In the genomic region with DNA sequence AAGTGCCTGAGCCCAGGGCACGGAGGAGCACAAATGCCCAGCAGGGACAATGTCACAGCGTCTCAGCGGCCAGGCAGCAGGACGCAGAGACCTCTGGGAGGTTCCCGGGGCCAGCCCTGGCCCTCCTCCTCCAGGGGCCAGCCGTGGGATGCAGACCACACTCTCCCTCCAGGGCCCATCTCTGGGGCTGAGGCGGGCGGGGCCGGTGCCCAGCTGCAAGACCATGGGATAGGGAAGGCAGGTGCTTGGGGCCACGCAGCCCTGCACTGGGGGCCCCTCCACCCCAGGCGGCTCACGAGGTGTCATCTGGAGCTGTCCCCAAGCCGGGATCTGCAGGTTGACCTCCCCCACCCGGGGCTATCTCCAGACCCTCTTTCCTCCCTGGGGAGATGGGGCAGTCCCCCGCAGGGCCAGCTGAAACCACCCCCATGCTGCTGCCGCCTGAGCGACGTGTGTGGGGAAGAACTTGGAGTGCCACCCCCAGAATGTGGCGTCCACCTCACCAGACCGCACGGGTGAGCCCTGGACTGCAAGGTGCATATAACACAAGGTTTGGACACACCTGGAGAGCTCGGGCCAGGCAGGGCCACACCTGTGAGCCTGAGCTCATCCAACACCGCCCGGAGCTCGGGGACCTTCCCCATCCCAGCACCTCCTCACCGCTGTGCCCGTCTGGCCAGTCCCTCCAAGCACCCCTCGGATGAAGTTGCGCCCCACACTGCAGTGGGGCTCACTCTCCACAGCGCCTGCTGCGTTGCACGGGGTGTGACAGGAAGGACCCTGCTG, we compare ENCODE assay signal across 26 cellular contexts. TPM values are rescaled to one million over a fixed set of nuclear protein-coding genes. Genes with fewer than 3 reads are reported as not detected.
DNase-seq lines count a peak whose midpoint lies in the region; ATAC-seq, FAIRE-seq and TF ChIP-seq lines count a peak whose summit lies in the region.
"Had no signal": no experiment of that assay in that cellular context is flagged by ENCODE, and none has a peak within 500 bp of the region (broad histone marks: within the 10 kb centered on the region; RNA-seq: fewer than 3 reads in every experiment).

No MANE protein-coding gene starts in this region.

- BruUV-seq in A673 (replicated peaks; lab: Mats Ljungman, UMichigan): no TSS peak

- ATAC-seq in memory B cell (ENCODE audit: low read depth): no peak
- no peak for ATAC-seq in HG03565 (IDR thresholded peaks at IDR 0.05; ENCODE audit: unreplicated experiment)
- ATAC-seq in HG02678 (IDR thresholded peaks at IDR 0.05; ENCODE audit: unreplicated experiment): no peak
- ATAC-seq: naive thymus-derived CD4-positive, alpha-beta T cell; PC-3 had no signal

- no peak overlapping the region for H3K4me2 ChIP-seq in H1 (ENCODE audit: insufficient read depth in 1 of 2, low read depth in 2 of 2, low read length in 2 of 2)
- H3K4me2 ChIP-seq: KMS-11, SK-N-SH had no signal

- no peaks in the 10 kb centered on the region; a peak in 1 of 4 replicates for H3K79me2 ChIP-seq in H1 (ENCODE audit: control insufficient read depth in 1 of 2, insufficient read depth in 2 of 2, low read length in 2 of 2)

- H3K4ac ChIP-seq in H1 (replicated peaks; ENCODE audit: insufficient read length, low read depth, low read length): no peak overlapping the region

- H3K9me3 Mint-ChIP-seq in memory B cell: no peaks in the 10 kb centered on the region
- H3K9me3 Mint-ChIP-seq: CD4-positive, alpha-beta T cell; immature natural killer cell; naive thymus-derived CD4-positive, alpha-beta T cell had no signal

- H2BK120ac ChIP-seq in H1 (replicated peaks; ENCODE audit: low read depth, low read length): no peak overlapping the region

- no peaks in the 10 kb centered on the region; the same call in 1 of the 2 replicates for H3K79me1 ChIP-seq in H1 (ENCODE audit: low read depth, low read length)

- no peak for TF ChIP-seq CTCF in A673 (conservative IDR thresholded peaks at IDR 0.05; ENCODE audit: low read depth, low read length)
- no peak for TF ChIP-seq CTCF in H1 (IDR thresholded peaks at IDR 0.05; ENCODE audit: control extremely low read depth in 1 of 3, insufficient read depth in 1 of 3, low read depth in 1 of 3, low read length in 3 of 3)
- TF ChIP-seq CTCF in GM20000 (IDR thresholded peaks at IDR 0.05; ENCODE audit: extremely low read depth, missing control alignments): no peak

- peak overlapping the region; percentile 34 for H3K27ac ChIP-seq in A673 (ENCODE audit: low read depth, low read length, poor library complexity, severe bottlenecking)
- H3K27ac ChIP-seq in H1 (ENCODE audit: low read depth, low read length): no peak overlapping the region
- H3K27ac ChIP-seq: KMS-11, prostate gland, thoracic aorta had no signal

- no peaks in the 10 kb centered on the region for H3K36me3 Mint-ChIP-seq in memory B cell
- H3K36me3 Mint-ChIP-seq: immature natural killer cell; naive thymus-derived CD4-positive, alpha-beta T cell had no signal

- no peak overlapping the region for H3K14ac ChIP-seq in H1 (ENCODE audit: insufficient read length)

- H3K36me3 ChIP-seq in A673 (ENCODE audit: insufficient read depth, low read length, poor library complexity, severe bottlenecking): no peaks in the 10 kb centered on the region
- no peaks in the 10 kb centered on the region for H3K36me3 ChIP-seq in H1 (ENCODE audit: control insufficient read depth in 2 of 4, insufficient read depth in 4 of 4, low read length in 3 of 4)
- H3K36me3 ChIP-seq: prostate gland, thoracic aorta had no signal

- no peak overlapping the region for H3K9ac ChIP-seq in H1 (replicated peaks in 1 of 4; ENCODE audit: extremely low read depth in 1 of 4, low read depth in 3 of 4, low read length in 3 of 4)
- H3K9ac ChIP-seq: KMS-11, SK-N-SH had no signal

- H2BK12ac ChIP-seq in H1 (ENCODE audit: low read depth, low read length): no peak overlapping the region; the same call in 1 of the 2 replicates

- TF ChIP-seq POLR2A in H1 (IDR thresholded peaks at IDR 0.05; ENCODE audit: control extremely low read depth in 1 of 2, low read depth in 2 of 2, low read length in 2 of 2): no peak

- no peak for TF ChIP-seq RAD21 in H1 (IDR thresholded peaks at IDR 0.05 in 1 of 2, conservative IDR thresholded peaks at IDR 0.05 in 1 of 2; ENCODE audit: low read depth in 2 of 2, low read length in 2 of 2)

- H3K9me3 ChIP-seq in A673 (ENCODE audit: low read depth, low read length, poor library complexity, severe bottlenecking) (no peaks in the 10 kb centered on the region), H1 (ENCODE audit: insufficient read depth in 2 of 2, low read depth in 1 of 2, low read length in 1 of 2) (no peaks in the 10 kb centered on the region)
- H3K9me3 ChIP-seq: prostate gland, SK-N-SH, thoracic aorta had no signal

- no peaks in the 10 kb centered on the region for H4K20me1 ChIP-seq in H1 (replicated peaks in 1 of 2; ENCODE audit: control insufficient read depth in 1 of 2, insufficient read depth in 2 of 2, low read length in 2 of 2)

- no peaks in the 10 kb centered on the region for H3K23me2 ChIP-seq in H1 (ENCODE audit: low read depth, low read length)

- no peak for TF ChIP-seq EP300 in H1 (IDR thresholded peaks at IDR 0.05; ENCODE audit: borderline replicate concordance in 1 of 2, low read depth in 2 of 2, low read length in 2 of 2)

- intact Hi-C loops in A673 (cut with micrococcal nuclease; ENCODE audit: unreplicated experiment): loop anchor here (5.0 kb wide), 1 partner anchor 48 kb away; no protein-coding TSS in a partner anchor

- H3K4me1 ChIP-seq in A673 (ENCODE audit: insufficient read depth, low read length, poor library complexity, severe bottlenecking): peaks cover 30% of the 10 kb centered on the region
- peaks cover 0 to 31% (median 16%) of the 10 kb centered on the region in 4 experiments; a peak in 6 of 7 replicates for H3K4me1 ChIP-seq in H1 (replicated peaks in 1 of 4; ENCODE audit: control insufficient read depth in 3 of 4, insufficient read depth in 4 of 4, low read length in 3 of 4)

- peak overlapping the region; percentile 22 for H3K4me3 ChIP-seq in A673 (ENCODE audit: low read depth, low read length, poor library complexity, severe bottlenecking)
- H3K4me3 ChIP-seq in H1 (ENCODE audit: extremely low read depth in 1 of 4, insufficient read depth in 2 of 4, low read depth in 3 of 4, low read length in 4 of 4): no peak overlapping the region
- H3K4me3 ChIP-seq: prostate gland, thoracic aorta had no signal

- H3K23ac ChIP-seq in H1 (ENCODE audit: insufficient read length): no peak overlapping the region

- H3K56ac ChIP-seq in H1 (replicated peaks; ENCODE audit: insufficient read length, low read depth, low read length): no peak overlapping the region

- no peak overlapping the region for H3K18ac ChIP-seq in H1 (ENCODE audit: extremely low read depth, low read length)

- peak overlapping the region; percentile 60; the same call in 1 of the 2 replicates for H2BK5ac ChIP-seq in H1 (ENCODE audit: low read depth, low read length)

- H2AFZ ChIP-seq in H1 (ENCODE audit: low read length): no peak overlapping the region

- H3K27ac Mint-ChIP-seq in memory B cell: no peak overlapping the region
- H3K27ac Mint-ChIP-seq: CD4-positive, alpha-beta T cell; immature natural killer cell had no signal

- POLR2A ChIA-PET in A673 (lab: Charles Lee; ENCODE audit: low non-redundant PET) (no interaction called here), H1 (lab: Charles Lee; ENCODE audit: partially characterized antibody) (interaction anchor here (1.0 to 1.2 kb wide), 2 partner anchors 16 to 73 kb away, joined by 3 read pairs; no protein-coding TSS in a partner anchor)

- peaks cover 2% of the 10 kb centered on the region for H3K27me3 Mint-ChIP-seq in memory B cell

- no peak overlapping the region for H2AK5ac ChIP-seq in H1 (ENCODE audit: low read depth, low read length)

- H3K4me3 Mint-ChIP-seq in memory B cell: peak overlapping the region; percentile 68
- H3K4me3 Mint-ChIP-seq: CD4-positive, alpha-beta T cell; immature natural killer cell had no signal

- H3K27me3 ChIP-seq in A673 (replicated peaks; ENCODE audit: insufficient read depth, low read depth, low read length, poor library complexity) (no peaks in the 10 kb centered on the region), H1 (replicated peaks in 1 of 4; ENCODE audit: control insufficient read depth in 3 of 4, extremely low read depth in 1 of 4, insufficient read depth in 3 of 4, low read length in 3 of 4) (0 out of 7 replicates have a peak, but pooled peaks cover 0 to 2% (median 0%) of the 10 kb centered on the region in 4 experiments)

- H4K91ac ChIP-seq in H1 (replicated peaks; ENCODE audit: insufficient read length, low read length): peak overlapping the region; percentile 77

- H3K4me1 Mint-ChIP-seq in memory B cell: peaks cover 24% of the 10 kb centered on the region

- no peak for DNase-seq in A673 (ENCODE audit: low spot score)
- DNase-seq in HT-29 (ENCODE audit: low spot score): peak; percentile 47
- peak in 1 of 2 experiments; percentile 53 for DNase-seq in H1 (ENCODE audit: low read depth in 1 of 2, low spot score in 2 of 2)
- DNase-seq in memory B cell (ENCODE audit: low spot score in 2 of 2): no peak
- DNase-seq in GM20000 (ENCODE audit: low spot score): no peak
- no peak for DNase-seq in NCI-H2196 treated with DMSO at 0.1 percent for 48 hours (lab: John Stamatoyannopoulos, UW; ENCODE audit: unreplicated experiment)
- DNase-seq: activated CD4-positive, alpha-beta T cell treated with anti-CD3 and anti-CD28 coated beads for 1 hour; caudate nucleus; CD4-positive, alpha-beta T cell; DMS53; mammary epithelial cell; naive thymus-derived CD4-positive, alpha-beta T cell; NCI-H1092 treated with DMSO at 0.1 percent for 48 hours; NCI-H526 treated with DMSO at 0.1 percent for 48 hours; PC-3; SK-N-SH; T-helper 9 cell had no signal

- H4K8ac ChIP-seq in H1 (ENCODE audit: extremely low read depth, insufficient read depth, low read length): no peak overlapping the region

- H2BK20ac ChIP-seq in H1 (ENCODE audit: low read length): 0 out of 2 replicates have a peak overlapping the region, but pooled peaks have one; percentile 43

- H2BK15ac ChIP-seq in H1 (ENCODE audit: low read length): no peak overlapping the region

- CTCF ChIA-PET in A673 (lab: Charles Lee) (no interaction called here), H1 (lab: Charles Lee; ENCODE audit: partially characterized antibody) (interaction anchor here (0.6 to 1.8 kb wide), 5 partner anchors 45 to 208 kb away, joined by 3 to 7 read pairs (median 3); no protein-coding TSS in a partner anchor)

- no peak overlapping the region for H4K5ac ChIP-seq in H1 (ENCODE audit: insufficient read length, low read depth, low read length)

- FAIRE-seq in H1 (lab: Jason Lieb, UNC): no peak
- FAIRE-seq: A204.1 had no signal

- 89% methylated on average over 29 of the region's 32 CpGs; no CpG with 5 or more reads in 1 of the 2 experiments for WGBS in H1 (ENCODE audit: extremely low coverage in 1 of 2, insufficient coverage in 1 of 2, insufficient read length in 1 of 2, insufficient replicate concordance in 2 of 2, low coverage in 1 of 2, low lambda C conversion rate in 2 of 2, missing lambda C conversion rate in 1 of 2), 2 experiments

RNA-seq across cellular contexts. Expression of a gene that starts 4.1 kb away (rescaled TPM):
- total RNA-seq in A673 (2021): not detected in 2 replicates
- total RNA-seq in HT-29 (2014; rRNA removed; shearing (Covaris generic)): 5.8 and 6.6 TPM in 2 replicates
- total RNA-seq in H1 (2021; fragmentation: NEBNext Ultra II Directional; extraction: Animal tissue kit (Norgen Biotek cat#: 25700)): 1.6 and 1.7 TPM in 2 replicates
- 1.1 and 2.0 TPM in 2 replicates for polyA plus RNA-seq in H1 (2011; rRNA removed)
- 1.0 TPM for polyA plus RNA-seq in H1 (2011; cell fraction: cytosol; rRNA removed)
- 3.8 TPM for polyA plus RNA-seq in H1 (2011; cell fraction: nucleus; rRNA removed)
- polyA plus RNA-seq in H1 (2012, experiment 1 of 2): 0.94 to 4.7 TPM (median 1.1 TPM) in 4 replicates
- 0.24 TPM for polyA plus RNA-seq in H1 (2012, experiment 2 of 2)
- polyA plus RNA-seq in H1 (2013, experiment 1 of 2): 0.73 TPM
- polyA plus RNA-seq in H1 (2013, experiment 2 of 2): 0.55 TPM
- polyA minus RNA-seq in H1 (2011; rRNA and poly(A)+ RNA removed): 0.51 and 1.3 TPM in 2 replicates
- not detected for polyA minus RNA-seq in H1 (2011; cell fraction: cytosol; rRNA and poly(A)+ RNA removed)
- polyA minus RNA-seq in H1 (2011; cell fraction: nucleus; rRNA and poly(A)+ RNA removed): 1.5 TPM
- total RNA-seq: fibroblast of lung, H4, mammary epithelial cell, thoracic aorta had no signal
- polyA plus RNA-seq: fibroblast of lung; mammary epithelial cell; naive thymus-derived CD4-positive, alpha-beta T cell; SK-N-SH had no signal

RNA-seq across cellular contexts. Expression of a gene that starts 36.8 kb away (rescaled TPM):
- total RNA-seq in A673 (2021): 0.77 and 1.1 TPM in 2 replicates
- 0.42 TPM in 1 of 2 replicates, not detected in the other for total RNA-seq in HT-29 (2014; rRNA removed; shearing (Covaris generic))
- 0.92 and 1.5 TPM in 2 replicates for total RNA-seq in H1 (2021; fragmentation: NEBNext Ultra II Directional; extraction: Animal tissue kit (Norgen Biotek cat#: 25700))
- polyA plus RNA-seq in H1 (2011; rRNA removed): 2.5 and 2.7 TPM in 2 replicates
- 2.9 TPM for polyA plus RNA-seq in H1 (2011; cell fraction: cytosol; rRNA removed)
- polyA plus RNA-seq in H1 (2011; cell fraction: nucleus; rRNA removed): 4.8 TPM
- polyA plus RNA-seq in H1 (2012, experiment 1 of 2): 0.51 to 2.0 TPM (median 1.5 TPM) in 4 replicates
- 1.4 TPM for polyA plus RNA-seq in H1 (2012, experiment 2 of 2)
- 1.4 TPM for polyA plus RNA-seq in H1 (2013, experiment 1 of 2)
- polyA plus RNA-seq in H1 (2013, experiment 2 of 2): 1.5 TPM
- not detected in 2 replicates for polyA minus RNA-seq in H1 (2011; rRNA and poly(A)+ RNA removed)
- polyA minus RNA-seq in H1 (2011; cell fraction: cytosol; rRNA and poly(A)+ RNA removed): not detected
- not detected for polyA minus RNA-seq in H1 (2011; cell fraction: nucleus; rRNA and poly(A)+ RNA removed)
- total RNA-seq: H4 had no signal
- polyA plus RNA-seq: fibroblast of lung, mammary epithelial cell had no signal

RNA-seq across cellular contexts. Expression of a gene that starts 44.3 kb away (rescaled TPM):
- 0.80 and 1.5 TPM in 2 replicates for total RNA-seq in A673 (2021)
- not detected in 2 replicates for total RNA-seq in HT-29 (2014; rRNA removed; shearing (Covaris generic))
- total RNA-seq in H1 (2021; fragmentation: NEBNext Ultra II Directional; extraction: Animal tissue kit (Norgen Biotek cat#: 25700)): not detected in 2 replicates
- polyA plus RNA-seq in H1 (2011; rRNA removed): 0.06 TPM in 1 of 2 replicates, not detected in the other
- polyA plus RNA-seq in H1 (2011; cell fraction: cytosol; rRNA removed): 0.14 TPM
- polyA plus RNA-seq in H1 (2011; cell fraction: nucleus; rRNA removed): 0.19 TPM
- polyA plus RNA-seq in H1 (2012, experiment 1 of 2): not detected in 4 replicates
- polyA plus RNA-seq in H1 (2012, experiment 2 of 2): not detected
- not detected for polyA plus RNA-seq in H1 (2013, experiment 1 of 2)
- polyA plus RNA-seq in H1 (2013, experiment 2 of 2): 0.07 TPM
- not detected in 2 replicates for polyA minus RNA-seq in H1 (2011; rRNA and poly(A)+ RNA removed)
- polyA minus RNA-seq in H1 (2011; cell fraction: cytosol; rRNA and poly(A)+ RNA removed): not detected
- not detected for polyA minus RNA-seq in H1 (2011; cell fraction: nucleus; rRNA and poly(A)+ RNA removed)
- total RNA-seq: H4 had no signal
- polyA plus RNA-seq: mammary epithelial cell, SK-N-SH had no signal

RNA-seq across cellular contexts. Expression of a gene that starts 53.7 kb away (rescaled TPM):
- total RNA-seq in A673 (2021): 26.8 and 28.4 TPM in 2 replicates
- total RNA-seq in HT-29 (2014; rRNA removed; shearing (Covaris generic)): 61.4 and 67.6 TPM in 2 replicates
- total RNA-seq in H1 (2021; fragmentation: NEBNext Ultra II Directional; extraction: Animal tissue kit (Norgen Biotek cat#: 25700)): 10.9 and 12.4 TPM in 2 replicates
- 10.0 and 15.7 TPM in 2 replicates for polyA plus RNA-seq in H1 (2011; rRNA removed)
- 11.1 TPM for polyA plus RNA-seq in H1 (2011; cell fraction: cytosol; rRNA removed)
- 45.2 TPM for polyA plus RNA-seq in H1 (2011; cell fraction: nucleus; rRNA removed)
- polyA plus RNA-seq in H1 (2012, experiment 1 of 2): 6.7 to 11.8 TPM (median 10.8 TPM) in 4 replicates
- polyA plus RNA-seq in H1 (2012, experiment 2 of 2): 9.1 TPM
- 8.9 TPM for polyA plus RNA-seq in H1 (2013, experiment 1 of 2)
- polyA plus RNA-seq in H1 (2013, experiment 2 of 2): 8.4 TPM
- polyA minus RNA-seq in H1 (2011; rRNA and poly(A)+ RNA removed): 2.8 and 4.3 TPM in 2 replicates
- 5.1 TPM for polyA minus RNA-seq in H1 (2011; cell fraction: cytosol; rRNA and poly(A)+ RNA removed)
- 14.2 TPM for polyA minus RNA-seq in H1 (2011; cell fraction: nucleus; rRNA and poly(A)+ RNA removed)
